In genomic region chr2:11829324-11829946, GRCh38 we compare ENCODE assay signal across 8 cellular contexts.
DNase-seq lines count a peak whose midpoint lies in the region; ATAC-seq and TF ChIP-seq lines count a peak whose summit lies in the region.

No MANE protein-coding gene starts in this region.

- peaks cover 22% of the 10 kb centered on the region for H3K4me1 ChIP-seq in CD8-positive, alpha-beta memory T cell (ENCODE audit: insufficient read depth, low read length)
- peaks cover 64% of the 10 kb centered on the region for H3K4me1 ChIP-seq in OCI-LY3 (ENCODE audit: low read length)
- peaks cover 20% of the 10 kb centered on the region in 2 donors for H3K4me1 ChIP-seq in naive thymus-derived CD4-positive, alpha-beta T cell (ENCODE audit: control insufficient read depth in 2 of 2, insufficient read depth in 2 of 2, low read length in 2 of 2)

- H3K27me3 ChIP-seq in CD8-positive, alpha-beta memory T cell (ENCODE audit: insufficient read depth, low read length, poor library complexity, severe bottlenecking): no peaks in the 10 kb centered on the region
- H3K27me3 ChIP-seq in OCI-LY3 (ENCODE audit: low read depth, low read length): peaks cover 39% of the 10 kb centered on the region
- H3K27me3 ChIP-seq in naive thymus-derived CD4-positive, alpha-beta T cell (ENCODE audit: control insufficient read depth in 2 of 2, insufficient read depth in 2 of 2, low read length in 2 of 2): no peaks in the 10 kb centered on the region

- peak overlapping the region; percentile 59 to 86 (median 82) for H3K4me3 Mint-ChIP-seq in CD8-positive, alpha-beta memory T cell
- H3K4me3 Mint-ChIP-seq in activated T-cell treated with anti-CD3 and anti-CD28 coated beads, Interleukin-2, amount 50 U/mL, for 4 hours: peak overlapping the region; percentile 68
- peak overlapping the region; percentile 80 to 97 (median 84) for H3K4me3 Mint-ChIP-seq in naive thymus-derived CD4-positive, alpha-beta T cell
- H3K4me3 Mint-ChIP-seq in stimulated activated memory B cell treated with anti-CD40 and anti-IgM and Interleukin-4, amounts not matched to agents 10 μg/mL and 1 μg/mL and 100 μg/mL, for 72 hours: peak overlapping the region; percentile 22

- H3K27ac ChIP-seq in CD8-positive, alpha-beta memory T cell (ENCODE audit: low read depth, low read length): peak overlapping the region; percentile 36
- H3K27ac ChIP-seq in OCI-LY3 (ENCODE audit: low read length): peak overlapping the region; percentile 23
- peak overlapping the region; percentile 46 for H3K27ac ChIP-seq in naive thymus-derived CD4-positive, alpha-beta T cell (ENCODE audit: low read depth, low read length)

- peaks cover 6 to 38% (median 20%) of the 10 kb centered on the region in 3 donors for H3K36me3 Mint-ChIP-seq in CD8-positive, alpha-beta memory T cell
- H3K36me3 Mint-ChIP-seq in activated T-cell treated with anti-CD3 and anti-CD28 coated beads, Interleukin-2, amount 50 U/mL, for 4 hours (ENCODE audit: insufficient read depth): peaks cover 21% of the 10 kb centered on the region
- peaks cover 3 to 36% (median 11%) of the 10 kb centered on the region in 5 donors for H3K36me3 Mint-ChIP-seq in naive thymus-derived CD4-positive, alpha-beta T cell
- peaks cover 14% of the 10 kb centered on the region for H3K36me3 Mint-ChIP-seq in stimulated activated memory B cell treated with anti-CD40 and anti-IgM and Interleukin-4, amounts not matched to agents 10 μg/mL and 1 μg/mL and 100 μg/mL, for 72 hours

- H3K4me1 Mint-ChIP-seq in CD8-positive, alpha-beta memory T cell: peaks cover 23 to 58% (median 48%) of the 10 kb centered on the region in 3 donors
- peaks cover 49% of the 10 kb centered on the region for H3K4me1 Mint-ChIP-seq in activated T-cell treated with anti-CD3 and anti-CD28 coated beads, Interleukin-2, amount 50 U/mL, for 4 hours (ENCODE audit: low read depth)
- H3K4me1 Mint-ChIP-seq in naive thymus-derived CD4-positive, alpha-beta T cell: peaks cover 18 to 44% (median 33%) of the 10 kb centered on the region in 7 donors
- H3K4me1 Mint-ChIP-seq in stimulated activated memory B cell treated with anti-CD40 and anti-IgM and Interleukin-4, amounts not matched to agents 10 μg/mL and 1 μg/mL and 100 μg/mL, for 72 hours: peaks cover 52% of the 10 kb centered on the region

- H3K27me3 Mint-ChIP-seq in CD8-positive, alpha-beta memory T cell: no peaks in the 10 kb centered on the region
- no peaks in the 10 kb centered on the region for H3K27me3 Mint-ChIP-seq in activated T-cell treated with anti-CD3 and anti-CD28 coated beads, Interleukin-2, amount 50 U/mL, for 4 hours (ENCODE audit: low read depth)
- peaks cover 0 to 44% (median 0%) of the 10 kb centered on the region in 5 donors for H3K27me3 Mint-ChIP-seq in naive thymus-derived CD4-positive, alpha-beta T cell
- H3K27me3 Mint-ChIP-seq in stimulated activated memory B cell treated with anti-CD40 and anti-IgM and Interleukin-4, amounts not matched to agents 10 μg/mL and 1 μg/mL and 100 μg/mL, for 72 hours: no peaks in the 10 kb centered on the region

- DNase-seq in CD8-positive, alpha-beta memory T cell: peak; percentile 15 to 69 (median 36)
- peak; percentile 62 for DNase-seq in GM20000 (ENCODE audit: low spot score)
- DNase-seq in HS-5 (ENCODE audit: low read depth): peak; percentile 30
- DNase-seq in activated T-cell treated with anti-CD3 and anti-CD28 coated beads, Interleukin-2, amount 50 U/mL, for 4 hours: peak; percentile 47
- peak; percentile 55 for DNase-seq in fibroblast of mammary gland (ENCODE audit: low read depth)
- peak in 8 of 9 donors; percentile 32 to 57 (median 48) for DNase-seq in naive thymus-derived CD4-positive, alpha-beta T cell

- H3K36me3 ChIP-seq in CD8-positive, alpha-beta memory T cell (ENCODE audit: insufficient read depth, low read length): peaks cover 4% of the 10 kb centered on the region
- H3K36me3 ChIP-seq in OCI-LY3 (replicated peaks; ENCODE audit: low read depth, low read length): peaks cover 13% of the 10 kb centered on the region
- H3K36me3 ChIP-seq in naive thymus-derived CD4-positive, alpha-beta T cell (ENCODE audit: control insufficient read depth in 2 of 3, insufficient read depth in 3 of 3, low read length in 3 of 3): peaks cover 3 to 22% (median 6%) of the 10 kb centered on the region in 3 experiments

- peaks cover 43% of the 10 kb centered on the region for H4K20me1 ChIP-seq in OCI-LY3 (ENCODE audit: insufficient read depth, low read length)

- intact Hi-C loops in naive thymus-derived CD4-positive, alpha-beta T cell (cut with micrococcal nuclease): loop anchor here (1.0 to 10.0 kb wide), 7 partner anchors 34 to 1178 kb away; partner anchors contain the start of gene TRIB2 (in 1 of the 2)

- H3K9me3 ChIP-seq in CD8-positive, alpha-beta memory T cell (ENCODE audit: low read length): no peaks in the 10 kb centered on the region
- H3K9me3 ChIP-seq in OCI-LY3 (ENCODE audit: insufficient read depth, low read length): peaks cover 5% of the 10 kb centered on the region; the same call in 1 of the 2 replicates
- peaks cover 0 to 3% (median 0%) of the 10 kb centered on the region in 3 experiments for H3K9me3 ChIP-seq in naive thymus-derived CD4-positive, alpha-beta T cell (ENCODE audit: control insufficient read depth in 2 of 3, low read length in 3 of 3)

- CTCF ChIA-PET in CD8-positive, alpha-beta memory T cell (lab: Charles Lee): interaction anchor here (0.8 to 4.2 kb wide), 9 partner anchors 9 to 1203 kb away, joined by 3 to 27 read pairs (median 3); partner anchors contain the start of gene TRIB2
- CTCF ChIA-PET in naive thymus-derived CD4-positive, alpha-beta T cell (lab: Charles Lee): interaction anchor here (0.5 to 3.6 kb wide), 7 partner anchors 756 to 1177 kb away, joined by 3 to 34 read pairs (median 6); partner anchors contain the start of gene TRIB2

- H3K9ac ChIP-seq in OCI-LY3 (ENCODE audit: low read length): peak overlapping the region; percentile 23; the same call in 1 of the 2 replicates

- peak overlapping the region in 3 of 8 donors; percentile 53 to 70 (median 62) for H3K27ac Mint-ChIP-seq in CD8-positive, alpha-beta memory T cell
- peak overlapping the region; percentile 21 to 87 (median 78) for H3K27ac Mint-ChIP-seq in naive thymus-derived CD4-positive, alpha-beta T cell
- H3K27ac Mint-ChIP-seq in stimulated activated memory B cell treated with anti-CD40 and anti-IgM and Interleukin-4, amounts not matched to agents 10 μg/mL and 1 μg/mL and 100 μg/mL, for 72 hours: peak overlapping the region; percentile 67

- POLR2A ChIA-PET in CD8-positive, alpha-beta memory T cell (lab: Charles Lee): interaction anchor here (0.6 kb wide), 1 partner anchor 888 kb away, joined by 3 read pairs; no protein-coding TSS in a partner anchor
- POLR2A ChIA-PET in naive thymus-derived CD4-positive, alpha-beta T cell (lab: Charles Lee): interaction anchor here (0.6 to 1.2 kb wide), 6 partner anchors 9 to 1330 kb away, joined by 3 to 4 read pairs (median 3); partner anchors contain the start of gene TRIB2

- H3K4me2 ChIP-seq in OCI-LY3 (ENCODE audit: low read length): peak overlapping the region; percentile 81

- H3K9me3 Mint-ChIP-seq in CD8-positive, alpha-beta memory T cell: peaks cover 0 to 8% (median 3%) of the 10 kb centered on the region in 5 donors
- peaks cover 5% of the 10 kb centered on the region for H3K9me3 Mint-ChIP-seq in activated T-cell treated with anti-CD3 and anti-CD28 coated beads, Interleukin-2, amount 50 U/mL, for 4 hours
- H3K9me3 Mint-ChIP-seq in naive thymus-derived CD4-positive, alpha-beta T cell: peaks cover 2 to 10% (median 6%) of the 10 kb centered on the region in 11 donors
- H3K9me3 Mint-ChIP-seq in stimulated activated memory B cell treated with anti-CD40 and anti-IgM and Interleukin-4, amounts not matched to agents 10 μg/mL and 1 μg/mL and 100 μg/mL, for 72 hours: no peaks in the 10 kb centered on the region

- H3K79me2 ChIP-seq in OCI-LY3 (ENCODE audit: low read length): no peaks in the 10 kb centered on the region

- H2AFZ ChIP-seq in OCI-LY3 (ENCODE audit: low read depth, low read length): no peak overlapping the region

- H3K4me3 ChIP-seq in CD8-positive, alpha-beta memory T cell (ENCODE audit: low read length): peak overlapping the region; percentile 38
- H3K4me3 ChIP-seq in OCI-LY3 (ENCODE audit: low read length) (peak overlapping the region; percentile 57), fibroblast of mammary gland (ENCODE audit: control insufficient read depth, low read depth, low read length) (peak overlapping the region; percentile 12)
- H3K4me3 ChIP-seq in naive thymus-derived CD4-positive, alpha-beta T cell (ENCODE audit: low read length): peak overlapping the region; percentile 60

- peak; percentile 26 for TF ChIP-seq CTCF in GM20000 (IDR thresholded peaks at IDR 0.05; ENCODE audit: extremely low read depth, missing control alignments)
- TF ChIP-seq CTCF in OCI-LY3 (IDR thresholded peaks at IDR 0.05; ENCODE audit: low read depth, low read length): peak; percentile 73
- peak; percentile 43 for TF ChIP-seq CTCF in fibroblast of mammary gland (conservative IDR thresholded peaks at IDR 0.05; ENCODE audit: control insufficient read depth, insufficient read depth, low read depth, low read length)

- peak; percentile 23 to 35 for ATAC-seq in activated T-cell treated with anti-CD3 and anti-CD28 coated beads, Interleukin-2, amount 50 U/mL, for 4 hours
- ATAC-seq in naive thymus-derived CD4-positive, alpha-beta T cell: peak; percentile 39
- peak; percentile 72 for ATAC-seq in stimulated activated memory B cell treated with anti-CD40 and anti-IgM and Interleukin-4, amounts not matched to agents 10 μg/mL and 1 μg/mL and 100 μg/mL, for 72 hours

Comparison
In these comparisons a context has a peak if more than half of its experiments do, and no peak if none do; other contexts are left out.
1. Peak in every context shown above with its lines: DNase-seq, ATAC-seq, H3K4me3 ChIP-seq and H3K27ac ChIP-seq.
2. H3K4me3 Mint-ChIP-seq: peak in every context shown above with its lines; median percentile 84 in naive thymus-derived CD4-positive, alpha-beta T cell; 82 in CD8-positive, alpha-beta memory T cell; 68 in activated T-cell treated with anti-CD3 and anti-CD28 coated beads, Interleukin-2, amount 50 U/mL, for 4 hours; 22 in stimulated activated memory B cell treated with anti-CD40 and anti-IgM and Interleukin-4, amounts not matched to agents 10 μg/mL and 1 μg/mL and 100 μg/mL, for 72 hours.